12 cellular contexts compared by ENCODE assay signal in genomic region chr12:109549613-109550309, GRCh38.
"Had no signal": no experiment of that assay in that cellular context is flagged by ENCODE, and none has a peak within 500 bp of the region (broad histone marks: within the 10 kb centered on the region; RNA-seq: fewer than 3 reads in every experiment).

No MANE protein-coding gene starts in this region.

- H3K4me1 Mint-ChIP-seq: neural crest cell had no signal

- ATAC-seq: foreskin keratinocyte had no signal

- DNase-seq: activated CD4-positive, alpha-beta memory T cell treated with anti-CD3 and anti-CD28 coated beads, Interleukin-2, amount 10 ng/mL, durations not matched to agents 7 days and 5 days; activated gamma-delta T cell treated with Interleukin-2 at 50 U/mL for 16 hours; activated T-cell treated with anti-CD3 and anti-CD28 coated beads, Interleukin-2, amount 50 U/mL, for 48 hours; colonic mucosa; foreskin keratinocyte; head of caudate nucleus; left ventricle myocardium inferior; retina; stomach; T-helper 2 cell had no signal

- H3K27ac Mint-ChIP-seq: activated CD4-positive, alpha-beta memory T cell treated with anti-CD3 and anti-CD28 coated beads, Interleukin-2, amount 10 ng/mL, durations not matched to agents 7 days and 5 days; memory B cell had no signal

- H3K9me3 Mint-ChIP-seq: activated CD4-positive, alpha-beta memory T cell treated with anti-CD3 and anti-CD28 coated beads, Interleukin-2, amount 10 ng/mL, durations not matched to agents 7 days and 5 days; memory B cell; neural crest cell had no signal

- H3K4me3 Mint-ChIP-seq: activated CD4-positive, alpha-beta memory T cell treated with anti-CD3 and anti-CD28 coated beads, Interleukin-2, amount 10 ng/mL, durations not matched to agents 7 days and 5 days; memory B cell; neural crest cell had no signal

- H3K36me3 Mint-ChIP-seq: memory B cell had no signal
